19 cellular contexts compared by ENCODE assay signal in the genomic region with DNA sequence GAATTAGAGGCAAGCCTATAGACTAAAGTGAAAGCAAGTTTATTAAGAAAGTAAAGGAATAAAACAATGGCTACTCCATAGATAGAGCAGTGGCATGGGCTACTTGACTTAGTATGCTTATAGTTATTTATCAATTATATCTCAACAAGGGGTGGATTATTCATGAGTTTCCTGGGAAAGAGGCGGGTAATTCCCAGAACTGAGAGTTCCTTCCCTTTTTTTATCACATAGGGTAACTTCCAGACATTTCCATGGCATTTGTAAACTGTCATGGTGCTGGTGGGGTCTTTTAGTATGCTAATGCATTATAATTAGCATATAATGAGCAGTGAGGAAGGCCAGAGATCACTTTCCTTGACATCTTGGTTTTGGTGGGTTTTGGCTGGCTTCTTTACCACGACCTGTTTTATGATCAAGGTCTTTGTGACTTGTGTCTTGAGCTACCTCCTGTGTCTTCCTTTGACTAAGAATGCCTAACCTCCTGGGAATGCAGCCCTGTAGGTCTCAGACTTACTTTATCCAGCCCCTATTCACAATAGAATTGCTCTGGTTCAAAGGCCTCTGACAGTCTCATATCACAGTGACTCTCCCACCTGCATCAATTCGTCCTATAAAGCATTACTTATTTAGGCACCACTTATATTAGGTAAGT. TPM values are rescaled to one million over a fixed set of nuclear protein-coding genes. Genes with fewer than 3 reads are reported as not detected.
DNase-seq lines count a peak whose midpoint lies in the region; ATAC-seq, FAIRE-seq and TF ChIP-seq lines count a peak whose summit lies in the region.
"Had no signal": no experiment of that assay in that cellular context is flagged by ENCODE, and none has a peak within 500 bp of the region (broad histone marks: within the 10 kb centered on the region; RNA-seq: fewer than 3 reads in every experiment).

No MANE protein-coding gene starts in this region.

- no peaks in the 10 kb centered on the region for H3K36me3 Mint-ChIP-seq in osteocyte (ENCODE audit: unreplicated experiment)
- H3K36me3 Mint-ChIP-seq: mesothelial cell of epicardium; stimulated activated effector memory CD8-positive, alpha-beta T cell treated with anti-CD3 and anti-CD28 coated beads, Interleukin-12 subunit alpha, Interleukin-12 subunit beta, amount 100 ng/mL, for 72 hours had no signal

- no peak overlapping the region for H3K4me2 ChIP-seq in endothelial cell of umbilical vein (ENCODE audit: insufficient read depth, low read length)

- peak; percentile 56 for DNase-seq in ELR (ENCODE audit: low read depth)
- peak; percentile 87 for DNase-seq in OCI-M1 (lab: John Stamatoyannopoulos, UW)
- peak; percentile 49 for DNase-seq in endothelial cell of umbilical vein (ENCODE audit: low read depth, low spot score)
- no peak for DNase-seq in osteocyte (ENCODE audit: extremely low spot score, unreplicated experiment)
- DNase-seq in GDM1 (lab: John Stamatoyannopoulos, UW): no peak
- no peak for DNase-seq in central memory CD4-positive, alpha-beta T cell
- DNase-seq in NCI-H524 treated with DMSO at 0.1 percent for 48 hours (lab: John Stamatoyannopoulos, UW): no peak
- DNase-seq: activated naive CD8-positive, alpha-beta T cell treated with anti-CD3 and anti-CD28 coated beads, Interleukin-2, amount 10 ng/mL, durations not matched to agents 7 days and 5 days; NCI-H1105; NCI-H510A had no signal

- peak overlapping the region; percentile 88 for H3K27ac Mint-ChIP-seq in osteocyte (ENCODE audit: unreplicated experiment)
- H3K27ac Mint-ChIP-seq: activated naive CD8-positive, alpha-beta T cell treated with anti-CD3 and anti-CD28 coated beads, Interleukin-2, amount 10 ng/mL, durations not matched to agents 7 days and 5 days; mesothelial cell of epicardium; stimulated activated effector memory CD8-positive, alpha-beta T cell treated with anti-CD3 and anti-CD28 coated beads, Interleukin-12 subunit alpha, Interleukin-12 subunit beta, amount 100 ng/mL, for 72 hours had no signal

- dilution Hi-C loops in endothelial cell of umbilical vein (cut with MboI; ENCODE audit: extremely low pct_ligation_motif_present, low sequenced_read_pairs): no loop called here

- no peaks in the 10 kb centered on the region for H3K36me3 ChIP-seq in endothelial cell of umbilical vein (ENCODE audit: control insufficient read depth in 2 of 2, extremely low read depth in 1 of 2, insufficient read depth in 2 of 2, low read length in 2 of 2)
- H3K36me3 ChIP-seq: esophagus muscularis mucosa, prostate gland had no signal

- H3K4me3 ChIP-seq in endothelial cell of umbilical vein (replicated peaks in 1 of 3; ENCODE audit: insufficient read depth in 1 of 3, low read depth in 1 of 3, low read length in 3 of 3): no peak overlapping the region
- H3K4me3 ChIP-seq: esophagus muscularis mucosa, prostate gland had no signal

- peaks cover 35% of the 10 kb centered on the region for H3K4me1 ChIP-seq in endothelial cell of umbilical vein (ENCODE audit: control insufficient read depth, extremely low read depth, insufficient read depth, low read length)

- no peak for FAIRE-seq in endothelial cell of umbilical vein (lab: Jason Lieb, UNC)

- peaks cover 57% of the 10 kb centered on the region for H3K4me1 Mint-ChIP-seq in osteocyte (ENCODE audit: unreplicated experiment)

- H2AFZ ChIP-seq in endothelial cell of umbilical vein (ENCODE audit: low read depth, low read length): no peak overlapping the region

- H3K27me3 Mint-ChIP-seq in osteocyte (ENCODE audit: unreplicated experiment): no peaks in the 10 kb centered on the region
- H3K27me3 Mint-ChIP-seq: activated naive CD8-positive, alpha-beta T cell treated with anti-CD3 and anti-CD28 coated beads, Interleukin-2, amount 10 ng/mL, durations not matched to agents 7 days and 5 days had no signal

- TF ChIP-seq CTCF in endothelial cell of umbilical vein (IDR thresholded peaks at IDR 0.05; ENCODE audit: extremely low read depth in 1 of 2, insufficient read depth in 1 of 2, low read depth in 1 of 2, low read length in 2 of 2): no peak
- no peak for TF ChIP-seq CTCF in osteocyte (IDR thresholded peaks at IDR 0.05)

- H3K79me2 ChIP-seq in endothelial cell of umbilical vein (ENCODE audit: control insufficient read depth, insufficient read depth, low read length): no peaks in the 10 kb centered on the region

- H4K20me1 ChIP-seq in endothelial cell of umbilical vein (replicated peaks; ENCODE audit: control insufficient read depth, extremely low read depth, insufficient read depth, low read length): no peaks in the 10 kb centered on the region

- H3K27me3 ChIP-seq in endothelial cell of umbilical vein (ENCODE audit: control insufficient read depth in 2 of 2, insufficient read depth in 2 of 2, low read length in 2 of 2): no peaks in the 10 kb centered on the region
- H3K27me3 ChIP-seq: esophagus muscularis mucosa had no signal

- CTCF ChIA-PET in endothelial cell of umbilical vein (lab: Charles Lee): interaction anchor here (1.0 to 3.0 kb wide), 6 partner anchors 12 to 73 kb away, joined by 3 to 13 read pairs (median 4); a partner anchor contains a TSS

- H3K9me1 ChIP-seq in endothelial cell of umbilical vein (replicated peaks; ENCODE audit: control insufficient read depth, extremely low read depth, insufficient read depth, low read length): no peaks in the 10 kb centered on the region

- no peaks in the 10 kb centered on the region for H3K9me3 ChIP-seq in endothelial cell of umbilical vein (replicated peaks; ENCODE audit: control insufficient read depth, insufficient read depth, low read length)
- H3K9me3 ChIP-seq: esophagus muscularis mucosa, prostate gland had no signal

- no TSS peak for BruUV-seq in endothelial cell of umbilical vein (replicated peaks; lab: Mats Ljungman, UMichigan)

- intact Hi-C loops in endothelial cell of umbilical vein (cut with micrococcal nuclease): loop anchor here (5.0 kb wide), 1 partner anchor 172 kb away; no protein-coding TSS in a partner anchor

- H3K9me3 Mint-ChIP-seq in osteocyte (ENCODE audit: unreplicated experiment): no peaks in the 10 kb centered on the region
- H3K9me3 Mint-ChIP-seq: stimulated activated effector memory CD8-positive, alpha-beta T cell treated with anti-CD3 and anti-CD28 coated beads, Interleukin-12 subunit alpha, Interleukin-12 subunit beta, amount 100 ng/mL, for 72 hours had no signal

- TF ChIP-seq POLR2A in endothelial cell of umbilical vein (IDR thresholded peaks at IDR 0.05; ENCODE audit: low read depth, low read length): no peak

- H3K9ac ChIP-seq in endothelial cell of umbilical vein (replicated peaks; ENCODE audit: extremely low read depth, insufficient read depth, low read length): no peak overlapping the region

- no peak overlapping the region for H3K4me3 Mint-ChIP-seq in osteocyte (ENCODE audit: unreplicated experiment)
- H3K4me3 Mint-ChIP-seq: activated naive CD8-positive, alpha-beta T cell treated with anti-CD3 and anti-CD28 coated beads, Interleukin-2, amount 10 ng/mL, durations not matched to agents 7 days and 5 days; mesothelial cell of epicardium; stimulated activated effector memory CD8-positive, alpha-beta T cell treated with anti-CD3 and anti-CD28 coated beads, Interleukin-12 subunit alpha, Interleukin-12 subunit beta, amount 100 ng/mL, for 72 hours had no signal

- POLR2A ChIA-PET in endothelial cell of umbilical vein (lab: Charles Lee): interaction anchor here (1.0 kb wide), 1 partner anchor 40 kb away, joined by 3 read pairs; a partner anchor contains a TSS

- ATAC-seq in HG02884 (IDR thresholded peaks at IDR 0.05; ENCODE audit: unreplicated experiment): no peak
- ATAC-seq: Right ventricle myocardium inferior had no signal

- no peak overlapping the region for H3K27ac ChIP-seq in endothelial cell of umbilical vein (ENCODE audit: insufficient read depth, low read depth, low read length)
- H3K27ac ChIP-seq: esophagus muscularis mucosa had no signal

TF ChIP-seq in endothelial cell of umbilical vein, 7 proteins besides CTCF, POLR2A, EP300 and RAD21:
- TF ChIP-seq FOS (IDR thresholded peaks at IDR 0.05; ENCODE audit: borderline replicate concordance, insufficient read depth, low read length): no peak
- TF ChIP-seq MYC (IDR thresholded peaks at IDR 0.05; ENCODE audit: low read depth, low read length): no peak
- TF ChIP-seq GATA2 (IDR thresholded peaks at IDR 0.05; ENCODE audit: insufficient read depth, insufficient read length, low read depth, low read length): no peak
- TF ChIP-seq EZH2 (IDR thresholded peaks at IDR 0.05; ENCODE audit: borderline replicate concordance, low read depth, low read length, severe bottlenecking): no peak
- TF ChIP-seq, protein P1, sequence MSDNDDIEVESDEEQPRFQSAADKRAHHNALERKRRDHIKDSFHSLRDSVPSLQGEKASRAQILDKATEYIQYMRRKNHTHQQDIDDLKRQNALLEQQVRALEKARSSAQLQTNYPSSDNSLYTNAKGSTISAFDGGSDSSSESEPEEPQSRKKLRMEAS (IDR thresholded peaks at IDR 0.05; ENCODE audit: insufficient read depth, insufficient read length): no peak
- no peak for TF ChIP-seq JUN (IDR thresholded peaks at IDR 0.05; ENCODE audit: borderline replicate concordance, insufficient read depth, insufficient read length, low read depth)
- no peak for TF ChIP-seq POLR2AphosphoS5 (IDR thresholded peaks at IDR 0.05; ENCODE audit: insufficient read depth, low read depth, low read length)

RNA-seq across cellular contexts. Expression of a gene that starts 35.3 kb away (rescaled TPM):
- total RNA-seq in endothelial cell of umbilical vein: not detected in 2 replicates
- not detected in 2 replicates for polyA plus RNA-seq in endothelial cell of umbilical vein
- not detected in 2 replicates for polyA plus RNA-seq in endothelial cell of umbilical vein (2011; cell fraction: cytosol; rRNA removed)
- polyA plus RNA-seq in endothelial cell of umbilical vein (2011; cell fraction: nucleus; rRNA removed): not detected in 2 replicates
- not detected in 2 replicates for polyA plus RNA-seq in endothelial cell of umbilical vein (2012)
- polyA minus RNA-seq in endothelial cell of umbilical vein: not detected in 2 replicates
- not detected for polyA minus RNA-seq in endothelial cell of umbilical vein (2011; cell fraction: cytosol; rRNA and poly(A)+ RNA removed)
- not detected in 2 replicates for polyA minus RNA-seq in endothelial cell of umbilical vein (2011; cell fraction: nucleus; rRNA and poly(A)+ RNA removed)
- not detected in 2 replicates for total RNA-seq in osteocyte
- total RNA-seq: activated naive CD8-positive, alpha-beta T cell treated with anti-CD3 and anti-CD28 coated beads, Interleukin-2, amount 10 ng/mL, durations not matched to agents 7 days and 5 days; cerebellum; H4; Right ventricle myocardium inferior had no signal
- polyA plus RNA-seq: BJ had no signal

RNA-seq across cellular contexts. Expression of a gene that starts 39.7 kb away (rescaled TPM):
- 65.6 and 78.7 TPM in 2 replicates for total RNA-seq in endothelial cell of umbilical vein
- 53.2 and 55.5 TPM in 2 replicates for polyA plus RNA-seq in endothelial cell of umbilical vein
- 63.2 and 63.4 TPM in 2 replicates for polyA plus RNA-seq in endothelial cell of umbilical vein (2011; cell fraction: cytosol; rRNA removed)
- 62.3 and 69.2 TPM in 2 replicates for polyA plus RNA-seq in endothelial cell of umbilical vein (2011; cell fraction: nucleus; rRNA removed)
- polyA plus RNA-seq in endothelial cell of umbilical vein (2012): 42.6 and 42.7 TPM in 2 replicates
- 50.7 and 51.6 TPM in 2 replicates for polyA minus RNA-seq in endothelial cell of umbilical vein
- polyA minus RNA-seq in endothelial cell of umbilical vein (2011; cell fraction: cytosol; rRNA and poly(A)+ RNA removed): 21.2 TPM
- polyA minus RNA-seq in endothelial cell of umbilical vein (2011; cell fraction: nucleus; rRNA and poly(A)+ RNA removed): 145 and 179 TPM in 2 replicates
- 45.0 and 48.1 TPM in 2 replicates for total RNA-seq in osteocyte

Comparison
In these comparisons a context has a peak if more than half of its experiments do, and no peak if none do; other contexts are left out.
1. DNase-seq: peak in ELR (single experiment), OCI-M1 (single experiment) and endothelial cell of umbilical vein (single experiment); none in osteocyte (single experiment), GDM1 (single experiment), central memory CD4-positive, alpha-beta T cell (single experiment) and NCI-H524 treated with DMSO at 0.1 percent for 48 hours (single experiment).